33 cellular contexts compared by ENCODE assay signal in the genomic region with DNA sequence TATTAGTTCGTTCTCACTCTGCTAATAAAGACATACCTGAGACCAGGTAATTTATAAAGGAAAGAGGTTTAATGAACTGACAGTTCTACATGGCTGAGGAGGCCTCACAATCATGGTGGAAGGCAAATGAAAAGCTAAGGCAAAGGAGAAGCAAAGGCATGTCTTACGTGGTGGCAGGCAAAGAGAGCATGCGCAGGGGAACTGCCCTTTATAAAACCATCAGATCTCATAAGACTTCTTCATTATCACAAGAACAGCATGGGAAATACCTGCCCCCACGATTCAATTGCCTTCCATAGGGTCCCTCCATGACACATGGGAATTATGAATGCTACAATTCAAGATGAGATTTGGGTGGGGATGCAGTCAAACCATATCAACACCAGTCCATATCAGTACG.
"Had no signal": no experiment of that assay in that cellular context is flagged by ENCODE, and none has a peak within 500 bp of the region (broad histone marks: within the 10 kb centered on the region; RNA-seq: fewer than 3 reads in every experiment).

No MANE protein-coding gene starts in this region.

- H3K27ac ChIP-seq: adrenal gland, ascending aorta, body of pancreas, brain microvascular endothelial cell, breast epithelium, cardiac muscle cell had no signal

- H3K9me3 ChIP-seq: adrenal gland, ascending aorta, body of pancreas, breast epithelium had no signal

- H3K4me3 ChIP-seq: adrenal gland, ascending aorta, body of pancreas, breast epithelium, cardiac muscle cell had no signal

- H3K4me1 ChIP-seq: adrenal gland, ascending aorta, body of pancreas, breast epithelium had no signal

- ATAC-seq: activated naive CD4-positive, alpha-beta T cell treated with anti-CD3 and anti-CD28 coated beads, Interleukin-2, amount 50 U/mL, for 72 hours; activated naive CD8-positive, alpha-beta T cell treated with anti-CD3 and anti-CD28 coated beads, Interleukin-2, amount 50 U/mL, for 24 hours; activated T-cell treated with anti-CD3 and anti-CD28 coated beads, Interleukin-2, amount 50 U/mL, for 4 hours; activated T-cell treated with anti-CD3 and anti-CD28 coated beads, Interleukin-2, amount 50 U/mL, for 72 hours; activated T-helper 17 cell treated with anti-CD3 and anti-CD28 coated beads, Interleukin-2, amount 50 U/mL, for 72 hours; body of pancreas had no signal

- FAIRE-seq: astrocyte, bronchial epithelial cell had no signal

- H3K27me3 ChIP-seq: adrenal gland, ascending aorta, body of pancreas, brain microvascular endothelial cell, breast epithelium, cardiac muscle cell had no signal

- H3K36me3 ChIP-seq: adrenal gland, ascending aorta, brain microvascular endothelial cell, breast epithelium, cardiac muscle cell had no signal

- DNase-seq: activated effector memory CD4-positive, alpha-beta T cell treated with anti-CD3 and anti-CD28 coated beads, Interleukin-2, amount 50 U/mL, for 16 hours; activated effector memory CD4-positive, alpha-beta T cell treated with Interleukin-2 at 50 U/mL for 16 hours; activated gamma-delta T cell; activated gamma-delta T cell treated with Interleukin-2 at 50 U/mL for 16 hours; activated naive CD4-positive, alpha-beta T cell; activated naive CD4-positive, alpha-beta T cell treated with anti-CD3 and anti-CD28 coated beads for 36 hours; activated naive CD4-positive, alpha-beta T cell treated with anti-CD3 and anti-CD28 coated beads, Interleukin-2, amount 10 ng/mL, durations not matched to agents 7 days and 5 days; activated naive CD4-positive, alpha-beta T cell treated with anti-CD3 and anti-CD28 coated beads, Interleukin-2, amount 50 U/mL, for 16 hours; activated naive CD4-positive, alpha-beta T cell treated with Interleukin-2 at 50 U/mL for 16 hours; activated naive CD8-positive, alpha-beta T cell treated with anti-CD3 and anti-CD28 coated beads for 36 hours; activated naive CD8-positive, alpha-beta T cell treated with anti-CD3 and anti-CD28 coated beads, Interleukin-2, amount 10 ng/mL, durations not matched to agents 7 days and 5 days; activated naive CD8-positive, alpha-beta T cell treated with anti-CD3 and anti-CD28 coated beads, Interleukin-2, amount 50 U/mL, for 24 hours; activated T-cell treated with anti-CD3 and anti-CD28 coated beads, Interleukin-2, amount 50 U/mL, for 24 hours; activated T-cell treated with anti-CD3 and anti-CD28 coated beads, Interleukin-2, amount 50 U/mL, for 4 hours; activated T-cell treated with anti-CD3 and anti-CD28 coated beads, Interleukin-2, amount 50 U/mL, for 48 hours; activated T-cell treated with anti-CD3 and anti-CD28 coated beads, Interleukin-2, amount 50 U/mL, for 72 hours; adrenal gland; amniotic stem cell; amygdala; anterior cingulate cortex; aorta; body of pancreas; brain microvascular endothelial cell; caudate nucleus; central memory CD4-positive, alpha-beta T cell; cerebellar nuclear complex had no signal
